In the genomic region with DNA sequence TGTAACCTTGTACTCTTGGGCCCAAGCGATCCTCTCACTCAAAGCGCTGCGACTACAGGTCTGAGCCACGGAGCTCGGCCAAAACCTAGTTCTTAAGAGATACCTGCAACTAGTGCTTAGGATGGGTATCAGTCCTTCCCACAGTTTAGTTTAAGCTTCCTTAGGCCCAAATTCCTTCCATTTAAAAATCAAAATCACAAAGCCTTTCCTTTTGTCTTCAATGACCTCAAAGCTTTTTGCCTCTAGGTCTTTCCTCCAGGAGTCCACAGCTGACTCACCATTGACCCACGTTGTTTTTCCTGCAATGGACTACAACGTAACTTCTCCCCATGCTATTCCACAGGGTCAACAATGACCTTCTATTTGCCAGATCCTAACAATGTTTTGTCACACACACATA, we compare ENCODE assay signal across 19 cellular contexts.
DNase-seq lines count a peak whose midpoint lies in the region; ATAC-seq, FAIRE-seq and TF ChIP-seq lines count a peak whose summit lies in the region.
"Had no signal": no experiment of that assay in that cellular context is flagged by ENCODE, and none has a peak within 500 bp of the region (broad histone marks: within the 10 kb centered on the region; RNA-seq: fewer than 3 reads in every experiment).

No MANE protein-coding gene starts in this region.

- H3K4me2 ChIP-seq in GM23338 (peak overlapping the region; percentile 69), astrocyte (ENCODE audit: low read length) (no peak overlapping the region)

- H3K27ac ChIP-seq in GM23338 (ENCODE audit: low read depth) (peak overlapping the region; percentile 81), astrocyte (ENCODE audit: low read depth, low read length) (no peak overlapping the region), iPS-18a (ENCODE audit: low read length) (peak overlapping the region; percentile 42)
- H3K27ac ChIP-seq: GM23248, RWPE1 had no signal

- TF ChIP-seq CTCF in GM23338 (conservative IDR thresholded peaks at IDR 0.05; ENCODE audit: low read depth in 2 of 2) (no peak), astrocyte (IDR thresholded peaks at IDR 0.05; ENCODE audit: insufficient read depth, low read depth, low read length) (no peak)

- no peaks in the 10 kb centered on the region; the same call in 1 of the 2 replicates for H3F3A ChIP-seq in GM23338 (replicated peaks; ENCODE audit: low read depth)

- peak overlapping the region; percentile 11; the same call in 1 of the 2 replicates for H3K4me3 ChIP-seq in GM23338
- H3K4me3 ChIP-seq in astrocyte (ENCODE audit: insufficient read depth, low read depth, low read length): no peak overlapping the region
- peak overlapping the region; percentile 18 for H3K4me3 ChIP-seq in iPS-18a (ENCODE audit: low read length)
- H3K4me3 ChIP-seq: GM23248 had no signal

- FAIRE-seq in astrocyte (lab: Jason Lieb, UNC): no peak
- FAIRE-seq in GM12892 (lab: Jason Lieb, UNC): no peak
- FAIRE-seq: GM18507 had no signal

- ATAC-seq in GM23338: peak; percentile 51
- ATAC-seq in T-cell (replicated peaks in 1 of 4): no peak
- ATAC-seq in HG03565 (IDR thresholded peaks at IDR 0.05; ENCODE audit: unreplicated experiment): no peak

- H3K9me3 ChIP-seq in astrocyte (ENCODE audit: insufficient read depth, low read depth, low read length): no peaks in the 10 kb centered on the region
- no peaks in the 10 kb centered on the region for H3K9me3 ChIP-seq in iPS-18a (ENCODE audit: control insufficient read depth, low read depth, low read length)

- no peak overlapping the region for H2AFZ ChIP-seq in GM23338
- H2AFZ ChIP-seq in astrocyte (ENCODE audit: low read depth, low read length): no peak overlapping the region
- H2AFZ ChIP-seq: GM23248 had no signal

- DNase-seq in GM23338 (ENCODE audit: low spot score) (peak; percentile 55), astrocyte (ENCODE audit: low read depth) (no peak), pulmonary artery endothelial cell (ENCODE audit: low read depth, low spot score) (peak; percentile 54), GM12892 (ENCODE audit: insufficient read length) (no peak), DMS79 treated with DMSO at 0.1 percent for 48 hours (lab: John Stamatoyannopoulos, UW) (no peak), T-cell (no peak)
- DNase-seq: Calu3; CD4-positive, alpha-beta memory T cell; DMS53; GM23248; Kasumi-1; NCI-H1417; NCI-H1930; NCI-H526 treated with DMSO at 0.1 percent for 48 hours had no signal

- no peak for TF ChIP-seq POLR2A in GM12892 (IDR thresholded peaks at IDR 0.05; ENCODE audit: low read depth, low read length)

- H3K36me3 Mint-ChIP-seq in GM23338 (ENCODE audit: low read depth) (peaks cover 58% of the 10 kb centered on the region), astrocyte (ENCODE audit: low read depth, unreplicated experiment) (peaks cover 18% of the 10 kb centered on the region), T-cell (peaks cover 44% of the 10 kb centered on the region)
- H3K36me3 Mint-ChIP-seq: IgD-negative memory B cell had no signal

- H3K27me3 ChIP-seq in GM23338 (ENCODE audit: insufficient read depth): no peaks in the 10 kb centered on the region
- no peaks in the 10 kb centered on the region for H3K27me3 ChIP-seq in astrocyte (ENCODE audit: insufficient read depth, low read length)
- no peaks in the 10 kb centered on the region for H3K27me3 ChIP-seq in iPS-18a (ENCODE audit: control insufficient read depth, insufficient read depth, low read length)

- no peak overlapping the region for H3K9ac ChIP-seq in astrocyte (ENCODE audit: low read length)
- H3K9ac ChIP-seq in iPS-18a (ENCODE audit: low read length): no peak overlapping the region
- H3K9ac ChIP-seq: GM23248 had no signal

- H3K27me3 Mint-ChIP-seq in GM23338 (ENCODE audit: insufficient read depth, low read depth, poor library complexity) (peaks cover 6% of the 10 kb centered on the region), astrocyte (ENCODE audit: low read depth, unreplicated experiment) (no peaks in the 10 kb centered on the region), T-cell (no peaks in the 10 kb centered on the region)
- H3K27me3 Mint-ChIP-seq: CD4-positive, alpha-beta memory T cell had no signal

- peaks cover 98% of the 10 kb centered on the region for H3K79me2 ChIP-seq in GM23338 (replicated peaks; ENCODE audit: insufficient read depth)
- H3K79me2 ChIP-seq in astrocyte (ENCODE audit: insufficient read depth, low read length): peaks cover 56% of the 10 kb centered on the region

- H3K9me3 Mint-ChIP-seq in GM23338 (no peaks in the 10 kb centered on the region), astrocyte (ENCODE audit: unreplicated experiment) (no peaks in the 10 kb centered on the region), T-cell (peaks cover 0 to 2% (median 0%) of the 10 kb centered on the region in 3 donors)

- POLR2A ChIA-PET in T-cell (lab: Charles Lee): no interaction called here

- H3K36me3 ChIP-seq in GM23338 (ENCODE audit: insufficient read depth): peaks cover 6% of the 10 kb centered on the region; the same call in 1 of the 2 replicates
- H3K36me3 ChIP-seq in astrocyte (ENCODE audit: insufficient read depth, low read length): no peaks in the 10 kb centered on the region
- peaks cover 7% of the 10 kb centered on the region for H3K36me3 ChIP-seq in iPS-18a (ENCODE audit: control insufficient read depth, low read depth, low read length)

- H3K4me3 Mint-ChIP-seq in GM23338 (peak overlapping the region; percentile 10; the same call in 2 of the 3 replicates), astrocyte (ENCODE audit: unreplicated experiment) (no peak overlapping the region), T-cell (no peak overlapping the region)
- H3K4me3 Mint-ChIP-seq: CD4-positive, alpha-beta memory T cell; IgD-negative memory B cell had no signal

- peak overlapping the region; percentile 44 for H3K27ac Mint-ChIP-seq in GM23338
- peak overlapping the region; percentile 28 for H3K27ac Mint-ChIP-seq in astrocyte (ENCODE audit: unreplicated experiment)
- H3K27ac Mint-ChIP-seq in T-cell: no peak overlapping the region
- H3K27ac Mint-ChIP-seq: IgD-negative memory B cell had no signal

- H4K20me1 ChIP-seq in GM23338 (replicated peaks; ENCODE audit: insufficient read depth) (peaks cover 5% of the 10 kb centered on the region; the same call in 1 of the 2 replicates), astrocyte (ENCODE audit: insufficient read depth, low read length) (peaks cover 47% of the 10 kb centered on the region)

- H3K4me1 Mint-ChIP-seq in GM23338: peaks cover 59% of the 10 kb centered on the region
- peaks cover 5% of the 10 kb centered on the region for H3K4me1 Mint-ChIP-seq in astrocyte (ENCODE audit: low read depth, unreplicated experiment)
- no peaks in the 10 kb centered on the region for H3K4me1 Mint-ChIP-seq in T-cell

- no peaks in the 10 kb centered on the region for H3K9me2 ChIP-seq in GM23338 (ENCODE audit: insufficient read depth)

- CTCF ChIA-PET in T-cell (lab: Charles Lee): no interaction called here

- H3K4me1 ChIP-seq in GM23338 (ENCODE audit: insufficient read depth): peaks cover 47% of the 10 kb centered on the region
- no peaks in the 10 kb centered on the region for H3K4me1 ChIP-seq in astrocyte (ENCODE audit: insufficient read depth, low read length)
- H3K4me1 ChIP-seq in iPS-18a (ENCODE audit: control insufficient read depth, low read depth, low read length): peaks cover 23% of the 10 kb centered on the region

Comparison
In these comparisons a context has a peak if more than half of its experiments do, and no peak if none do; other contexts are left out.
1. DNase-seq: peak in GM23338 (single experiment) and pulmonary artery endothelial cell (single experiment); none in astrocyte (single experiment), GM12892 (single experiment), DMS79 treated with DMSO at 0.1 percent for 48 hours (single experiment) and T-cell (0 of 34).
2. H3K27ac Mint-ChIP-seq: peak in GM23338 (single experiment) and astrocyte (single experiment); none in T-cell (0 of 2).